ENCODE assay signal across 27 cellular contexts in genomic region chr11:95568236-95568635, GRCh38.
"Had no signal": no experiment of that assay in that cellular context is flagged by ENCODE, and none has a peak within 500 bp of the region (broad histone marks: within the 10 kb centered on the region; RNA-seq: fewer than 3 reads in every experiment).

No MANE protein-coding gene starts in this region.

- H3K27ac Mint-ChIP-seq: activated CD4-positive, alpha-beta memory T cell treated with anti-CD3 and anti-CD28 coated beads for 36 hours; activated CD4-positive, alpha-beta T cell treated with anti-CD3 and anti-CD28 coated beads, Interleukin-2, amount 10 ng/mL, durations not matched to agents 7 days and 5 days; activated naive CD4-positive, alpha-beta T cell treated with anti-CD3 and anti-CD28 coated beads, Interleukin-2, amount 10 ng/mL, durations not matched to agents 7 days and 5 days; activated naive CD8-positive, alpha-beta T cell treated with anti-CD3 and anti-CD28 coated beads for 36 hours; activated T-helper 17 cell treated with anti-CD3 and anti-CD28 coated beads, Interleukin-2, amount 50 U/mL, for 72 hours had no signal

- H3K9me3 ChIP-seq: breast epithelium, Peyer's patch, SJCRH30, SK-N-SH had no signal

- H3K27me3 Mint-ChIP-seq: activated CD4-positive, alpha-beta memory T cell treated with anti-CD3 and anti-CD28 coated beads for 36 hours; activated naive CD4-positive, alpha-beta T cell treated with anti-CD3 and anti-CD28 coated beads, Interleukin-2, amount 10 ng/mL, durations not matched to agents 7 days and 5 days had no signal

- H3K27ac ChIP-seq: breast epithelium, Peyer's patch, RWPE1, SJCRH30, VCaP had no signal

- H3K4me2 ChIP-seq: SK-N-SH had no signal

- H3K36me3 ChIP-seq: breast epithelium, Peyer's patch, SJCRH30 had no signal

- H3K9ac ChIP-seq: SK-N-SH had no signal

- DNase-seq: activated CD4-positive, alpha-beta memory T cell treated with anti-CD3 and anti-CD28 coated beads for 36 hours; activated CD4-positive, alpha-beta T cell treated with anti-CD3 and anti-CD28 coated beads, Interleukin-2, amount 10 ng/mL, durations not matched to agents 7 days and 5 days; activated CD4-positive, CD25-positive, alpha-beta regulatory T cell; activated CD8-positive, alpha-beta memory T cell treated with anti-CD3 and anti-CD28 coated beads for 24 hours; activated gamma-delta T cell treated with Interleukin-2 at 50 U/mL for 16 hours; activated naive CD4-positive, alpha-beta T cell treated with anti-CD3 and anti-CD28 coated beads, Interleukin-2, amount 10 ng/mL, durations not matched to agents 7 days and 5 days; activated naive CD8-positive, alpha-beta T cell treated with anti-CD3 and anti-CD28 coated beads for 36 hours; activated T-cell treated with anti-CD3 and anti-CD28 coated beads, Interleukin-2, amount 50 U/mL, for 48 hours; central memory CD4-positive, alpha-beta T cell; Kasumi-1; NCI-H146; NCI-H187 treated with DMSO at 0.1 percent for 48 hours; NCI-H2081 treated with DMSO at 0.1 percent for 48 hours; NCI-H2171 treated with DMSO at 0.1 percent for 48 hours; NCI-H226; NCI-H526 treated with DMSO at 0.1 percent for 48 hours; NCI-H82; NK-92 treated with Interleukin-12 subunit alpha and Interleukin-12 subunit beta, amount 100 ng/mL, for 24 hours; Peyer's patch; Right ventricle myocardium superior; SJCRH30; SK-N-SH; T-helper 1 cell had no signal

- H3K27me3 ChIP-seq: breast epithelium, Peyer's patch, SJCRH30 had no signal

- H3K4me3 Mint-ChIP-seq: activated CD4-positive, alpha-beta memory T cell treated with anti-CD3 and anti-CD28 coated beads for 36 hours; activated CD4-positive, alpha-beta T cell treated with anti-CD3 and anti-CD28 coated beads, Interleukin-2, amount 10 ng/mL, durations not matched to agents 7 days and 5 days; activated naive CD4-positive, alpha-beta T cell treated with anti-CD3 and anti-CD28 coated beads, Interleukin-2, amount 10 ng/mL, durations not matched to agents 7 days and 5 days; activated naive CD8-positive, alpha-beta T cell treated with anti-CD3 and anti-CD28 coated beads for 36 hours; activated T-helper 17 cell treated with anti-CD3 and anti-CD28 coated beads, Interleukin-2, amount 50 U/mL, for 72 hours had no signal

- H3K4me3 ChIP-seq: breast epithelium, Peyer's patch, SJCRH30 had no signal

- H3K4me1 Mint-ChIP-seq: activated T-helper 17 cell treated with anti-CD3 and anti-CD28 coated beads, Interleukin-2, amount 50 U/mL, for 72 hours had no signal

- H3K4me1 ChIP-seq: Peyer's patch, SJCRH30 had no signal
